In genomic region chr10:47049056-47049851, GRCh38 we compare ENCODE assay signal across 15 cellular contexts.
DNase-seq lines count a peak whose midpoint lies in the region; ATAC-seq, FAIRE-seq and TF ChIP-seq lines count a peak whose summit lies in the region.
"Had no signal": no experiment of that assay in that cellular context is flagged by ENCODE, and none has a peak within 500 bp of the region (broad histone marks: within the 10 kb centered on the region; RNA-seq: fewer than 3 reads in every experiment).

No MANE protein-coding gene starts in this region.

- no peak overlapping the region for H2BK12ac ChIP-seq in neuronal stem cell (ENCODE audit: low read length)

- H3K27me3 Mint-ChIP-seq in nephron (ENCODE audit: low read depth) = peaks cover 10% of the 10 kb centered on the region

- peak overlapping the region; percentile 14 to 50 for H3K27ac Mint-ChIP-seq in activated naive CD4-positive, alpha-beta T cell treated with anti-CD3 and anti-CD28 coated beads, Interleukin-2, amount 50 U/mL, for 72 hours
- peak overlapping the region in 2 of 3 experiments; percentile 8 to 33 for H3K27ac Mint-ChIP-seq in nephron
- H3K27ac Mint-ChIP-seq: IgD-negative memory B cell had no signal

- CTCF ChIA-PET in K562 (lab: Yijun Ruan, JAX; ENCODE audit: low intra/inter-chr PET ratio) = no interaction called here

- peaks cover 6 to 26% of the 10 kb centered on the region in 2 experiments; a peak in 2 of 5 replicates for H3K27me3 ChIP-seq in K562 (ENCODE audit: control insufficient read depth in 2 of 2, insufficient read depth in 2 of 2, low read length in 2 of 2)
- H3K27me3 ChIP-seq in neuronal stem cell (ENCODE audit: control insufficient read depth in 3 of 3, insufficient read depth in 3 of 3, low read depth in 1 of 3, low read length in 3 of 3) = no peaks in the 10 kb centered on the region
- H3K27me3 ChIP-seq in upper lobe of left lung = no peaks in the 10 kb centered on the region

- no peaks in the 10 kb centered on the region for H3K9me3 Mint-ChIP-seq in activated naive CD4-positive, alpha-beta T cell treated with anti-CD3 and anti-CD28 coated beads, Interleukin-2, amount 50 U/mL, for 72 hours
- no peaks in the 10 kb centered on the region for H3K9me3 Mint-ChIP-seq in nephron
- H3K9me3 Mint-ChIP-seq: CD8-positive, alpha-beta T cell; IgD-negative memory B cell had no signal

- TF ChIP-seq POLR2A in K562 (conservative IDR thresholded peaks at IDR 0.05) (no peak), upper lobe of left lung (IDR thresholded peaks at IDR 0.05) (no peak)

- no peak overlapping the region for H4K91ac ChIP-seq in neuronal stem cell (ENCODE audit: low read depth, low read length, poor library complexity)

- no peaks in the 10 kb centered on the region for H3K9me3 ChIP-seq in K562 (replicated peaks; ENCODE audit: control insufficient read depth, insufficient read depth, low read depth, low read length)
- H3K9me3 ChIP-seq in neuronal stem cell (replicated peaks in 1 of 2; ENCODE audit: control insufficient read depth in 2 of 2, insufficient read depth in 1 of 2, low read depth in 1 of 2, low read length in 2 of 2) = no peaks in the 10 kb centered on the region
- no peaks in the 10 kb centered on the region for H3K9me3 ChIP-seq in upper lobe of left lung
- H3K9me3 ChIP-seq: HAP-1 had no signal

- FAIRE-seq in K562 (lab: Jason Lieb, UNC) = no peak

- no peak for TF ChIP-seq RAD21 in K562 (CRISPR knock-in tag; conservative IDR thresholded peaks at IDR 0.05 in 1 of 2, IDR thresholded peaks at IDR 0.05 in 1 of 2)

- no peak for TF ChIP-seq CTCF in K562 (IDR thresholded peaks at IDR 0.05 in 2 of 3, conservative IDR thresholded peaks at IDR 0.05 in 1 of 3; ENCODE audit: insufficient read depth in 2 of 3, low read depth in 1 of 3, low read length in 3 of 3)
- TF ChIP-seq CTCF in nephron (IDR thresholded peaks at IDR 0.05; ENCODE audit: unreplicated experiment in 3 of 3) = no peak
- TF ChIP-seq CTCF in upper lobe of left lung (IDR thresholded peaks at IDR 0.05) = no peak

- H2BK120ac ChIP-seq in neuronal stem cell (ENCODE audit: low read depth, low read length) = no peak overlapping the region

- H3K79me1 ChIP-seq in neuronal stem cell (ENCODE audit: low read depth, low read length) = no peaks in the 10 kb centered on the region

- BruUV-seq in K562 (replicated peaks; lab: Mats Ljungman, UMichigan) = no TSS peak

- H2AK5ac ChIP-seq in neuronal stem cell (ENCODE audit: low read depth, low read length) = no peak overlapping the region

- H3K27ac ChIP-seq in K562 (ENCODE audit: extremely low read depth, low read depth, low read length) (no peak overlapping the region), neuronal stem cell (replicated peaks; ENCODE audit: low read length) (no peak overlapping the region), upper lobe of left lung (no peak overlapping the region)

- H3K18ac ChIP-seq in neuronal stem cell (ENCODE audit: low read length) = no peak overlapping the region

- DNase-seq in activated naive CD4-positive, alpha-beta T cell treated with anti-CD3 and anti-CD28 coated beads, Interleukin-2, amount 50 U/mL, for 72 hours (ENCODE audit: low spot score in 2 of 2) = no peak
- no peak for DNase-seq in activated naive CD4-positive, alpha-beta T cell treated with anti-CD3 and anti-CD28 coated beads, Interleukin-2, amount 50 U/mL, for 16 hours
- no peak for DNase-seq in K562 (ENCODE audit: extremely low read depth in 1 of 4, low spot score in 3 of 4)
- peak; percentile 39 for DNase-seq in ureter (ENCODE audit: low spot score)
- DNase-seq in neuronal stem cell (ENCODE audit: low spot score) = no peak
- DNase-seq in NCI-H82 treated with DMSO at 0.1 percent for 48 hours (lab: John Stamatoyannopoulos, UW; ENCODE audit: unreplicated experiment) = no peak
- no peak for DNase-seq in upper lobe of left lung
- DNase-seq: MV-4-11, NCI-H1417, NCI-H187 treated with DMSO at 0.1 percent for 48 hours, NCI-H446 had no signal

- no peak overlapping the region for H2BK15ac ChIP-seq in neuronal stem cell (ENCODE audit: low read length)

- H4K8ac ChIP-seq in neuronal stem cell (ENCODE audit: low read depth, low read length) = no peak overlapping the region

- WGBS in K562 (ENCODE audit: insufficient coverage, low coverage, missing lambda C conversion rate) = under 1% methylated on average over 6 of the region's 6 CpGs
- no CpG with 5 or more reads among the region's 6 CpGs for WGBS in neuronal stem cell (ENCODE audit: extremely low coverage in 2 of 2, insufficient read length in 2 of 2, insufficient replicate concordance in 1 of 2), 2 donors
- WGBS in upper lobe of left lung, 2 donors = 51 to 76% methylated on average over 5 to 6 of the region's 6 CpGs

- H3K9ac ChIP-seq in K562 (ENCODE audit: insufficient read depth in 1 of 2, low read depth in 2 of 2, low read length in 2 of 2) (no peak overlapping the region), neuronal stem cell (ENCODE audit: low read depth, low read length, poor library complexity) (no peak overlapping the region)

- peaks cover 46% of the 10 kb centered on the region for H3K4me1 Mint-ChIP-seq in nephron

- in situ Hi-C loops in K562 (cut with MboI) = no loop called here

- no peak for ATAC-seq in activated naive CD4-positive, alpha-beta T cell treated with anti-CD3 and anti-CD28 coated beads, Interleukin-2, amount 50 U/mL, for 72 hours
- ATAC-seq in K562 (no peak), upper lobe of left lung (ENCODE audit: low FRiP score in 2 of 2) (no peak)
- ATAC-seq: CD8-positive, alpha-beta T cell had no signal

- POLR2A ChIA-PET in K562 (lab: Yijun Ruan, JAX) = interaction anchor here (0.6 to 0.7 kb wide), 2 partner anchors 30 to 180 kb away, joined by 3 read pairs; no protein-coding TSS in a partner anchor

- H3K4me1 ChIP-seq in K562 (replicated peaks in 1 of 2; ENCODE audit: control insufficient read depth in 2 of 2, insufficient read depth in 2 of 2, low read length in 2 of 2) (peaks cover 0 to 4% of the 10 kb centered on the region in 2 experiments; a peak in 1 of 5 replicates), neuronal stem cell (ENCODE audit: control insufficient read depth in 2 of 2, insufficient read depth in 1 of 2, low read depth in 1 of 2, low read length in 2 of 2) (peaks cover 1 to 11% of the 10 kb centered on the region in 2 donors), upper lobe of left lung (peaks cover 0 to 9% (median 6%) of the 10 kb centered on the region in 4 donors)
- H3K4me1 ChIP-seq: HAP-1 had no signal

- no peak overlapping the region for H3K23ac ChIP-seq in neuronal stem cell (ENCODE audit: low read depth, low read length, poor library complexity)

- no peak for TF ChIP-seq EP300 in K562 (IDR thresholded peaks at IDR 0.05; ENCODE audit: low read length)
- TF ChIP-seq EP300 in upper lobe of left lung (IDR thresholded peaks at IDR 0.05) = no peak

- no peak overlapping the region for H3K4me2 ChIP-seq in K562 (ENCODE audit: insufficient read depth, low read length)
- H3K4me2 ChIP-seq in neuronal stem cell (ENCODE audit: insufficient read depth, low read length, poor library complexity, severe bottlenecking) = no peak overlapping the region

- no peak overlapping the region for H2AFZ ChIP-seq in K562 (ENCODE audit: low read depth, low read length)
- H2AFZ ChIP-seq in neuronal stem cell (ENCODE audit: low read length) = no peak overlapping the region

- no peak overlapping the region for H2BK5ac ChIP-seq in neuronal stem cell (ENCODE audit: low read length)

- H3K36me3 Mint-ChIP-seq in activated naive CD4-positive, alpha-beta T cell treated with anti-CD3 and anti-CD28 coated beads, Interleukin-2, amount 50 U/mL, for 72 hours = no peaks in the 10 kb centered on the region
- H3K36me3 Mint-ChIP-seq in nephron (ENCODE audit: low read depth) = no peaks in the 10 kb centered on the region
- H3K36me3 Mint-ChIP-seq: CD8-positive, alpha-beta T cell; IgD-negative memory B cell had no signal

- H3K4me3 ChIP-seq in K562 (no peak overlapping the region), neuronal stem cell (ENCODE audit: low read length in 2 of 2) (no peak overlapping the region), upper lobe of left lung (no peak overlapping the region)
- H3K4me3 ChIP-seq: HAP-1 had no signal

- H3K36me3 ChIP-seq in K562 (ENCODE audit: control insufficient read depth, insufficient read depth, low read length) = no peaks in the 10 kb centered on the region
- no peaks in the 10 kb centered on the region for H3K36me3 ChIP-seq in neuronal stem cell (replicated peaks in 1 of 2; ENCODE audit: control insufficient read depth in 2 of 2, insufficient read depth in 2 of 2, low read length in 2 of 2)
- H3K36me3 ChIP-seq in upper lobe of left lung = no peaks in the 10 kb centered on the region
- H3K36me3 ChIP-seq: HAP-1 had no signal

- no peak overlapping the region for H3K4me3 Mint-ChIP-seq in nephron
- H3K4me3 Mint-ChIP-seq: CD8-positive, alpha-beta T cell; IgD-negative memory B cell had no signal

- no peak overlapping the region for H3K14ac ChIP-seq in neuronal stem cell (ENCODE audit: low read length)

- H3K4ac ChIP-seq in neuronal stem cell (ENCODE audit: low read length) = no peak overlapping the region

- H4K20me1 ChIP-seq in K562 (replicated peaks; ENCODE audit: control insufficient read depth, insufficient read depth, low read length) = peaks cover 14% of the 10 kb centered on the region

- intact Hi-C loops in K562 (cut with micrococcal nuclease) = no loop called here

- no peaks in the 10 kb centered on the region for H3K79me2 ChIP-seq in K562 (ENCODE audit: control insufficient read depth, insufficient read depth, low read length)

- H3K9me1 ChIP-seq in K562 (ENCODE audit: control insufficient read depth, insufficient read depth, low read length) = no peaks in the 10 kb centered on the region

TF ChIP-seq in K562, 482 proteins besides CTCF, POLR2A, EP300 and RAD21:
- TF ChIP-seq GABPA (tag; conservative IDR thresholded peaks at IDR 0.05; ENCODE audit: low read depth) (no peak), RCOR1 (IDR thresholded peaks at IDR 0.05; ENCODE audit: borderline replicate concordance in 1 of 2, low read depth in 2 of 2, low read length in 2 of 2) (0 out of 4 replicates have a peak, but pooled peaks of 1 of the 2 experiments have one; percentile 13), CHD4 (IDR thresholded peaks at IDR 0.05; ENCODE audit: insufficient read depth, insufficient replicate concordance, low read depth, low read length, poor library complexity, severe bottlenecking) (peak; percentile 36), ADNP (tag; IDR thresholded peaks at IDR 0.05) (0 out of 2 replicates have a peak, but pooled peaks have one; percentile 30), BCOR (IDR thresholded peaks at IDR 0.05) (peak; percentile 77), FOXP1 (CRISPR knock-in tag; IDR thresholded peaks at IDR 0.05) (no peak), KDM1A (IDR thresholded peaks at IDR 0.05) (peak; percentile 50 to 52), RBM25 (IDR thresholded peaks at IDR 0.05; ENCODE audit: low read depth, low read length, severe bottlenecking) (peak; percentile 86)
TF ChIP-seq in K562: peak in this region for 6.
